In genomic region chr19:18603255-18603957, GRCh38 we compare ENCODE assay signal across 10 cellular contexts. TPM values are rescaled to one million over a fixed set of nuclear protein-coding genes. Genes with fewer than 3 reads are reported as not detected.
DNase-seq lines count a peak whose midpoint lies in the region; ATAC-seq, FAIRE-seq and TF ChIP-seq lines count a peak whose summit lies in the region.
"Had no signal": no experiment of that assay in that cellular context is flagged by ENCODE, and none has a peak within 500 bp of the region (broad histone marks: within the 10 kb centered on the region; RNA-seq: fewer than 3 reads in every experiment).

No MANE protein-coding gene starts in this region.

- H2AFZ ChIP-seq in GM23338 = no peak overlapping the region

- peaks cover 25% of the 10 kb centered on the region for H3K4me1 ChIP-seq in GM23338 (ENCODE audit: insufficient read depth)

- H3K4me3 ChIP-seq in GM23338 = peak overlapping the region; percentile 57

- no peaks in the 10 kb centered on the region for H3K36me3 ChIP-seq in GM23338 (ENCODE audit: insufficient read depth)

- H3K36me3 Mint-ChIP-seq in GM23338 (ENCODE audit: low read depth) = peaks cover 2% of the 10 kb centered on the region; the same call in 1 of the 3 replicates
- H3K36me3 Mint-ChIP-seq in activated naive CD4-positive, alpha-beta T cell treated with anti-CD3 and anti-CD28 coated beads, Interleukin-2, amount 10 ng/mL, durations not matched to agents 7 days and 5 days = no peaks in the 10 kb centered on the region

- 0 out of 2 replicates have a peak, but pooled peaks cover 7% of the 10 kb centered on the region for H4K20me1 ChIP-seq in GM23338 (replicated peaks; ENCODE audit: insufficient read depth)

- peaks cover 79% of the 10 kb centered on the region for H3K27me3 ChIP-seq in GM23338 (ENCODE audit: insufficient read depth)

- H3K27me3 Mint-ChIP-seq in GM23338 (ENCODE audit: insufficient read depth, low read depth, poor library complexity) = peaks cover 73% of the 10 kb centered on the region
- H3K27me3 Mint-ChIP-seq in activated naive CD4-positive, alpha-beta T cell treated with anti-CD3 and anti-CD28 coated beads, Interleukin-2, amount 10 ng/mL, durations not matched to agents 7 days and 5 days = peaks cover 83% of the 10 kb centered on the region

- peaks cover 17% of the 10 kb centered on the region for H3F3A ChIP-seq in GM23338 (replicated peaks; ENCODE audit: low read depth)

- FAIRE-seq in H54 (lab: Jason Lieb, UNC) = no peak

- peak overlapping the region; percentile 96 for H3K4me2 ChIP-seq in GM23338
- H3K4me2 ChIP-seq: KMS-11 had no signal

- H3K27ac Mint-ChIP-seq in GM23338 = no peak overlapping the region
- H3K27ac Mint-ChIP-seq in activated naive CD4-positive, alpha-beta T cell treated with anti-CD3 and anti-CD28 coated beads, Interleukin-2, amount 10 ng/mL, durations not matched to agents 7 days and 5 days = peak overlapping the region; percentile 53

- CTCF ChIA-PET in activated naive CD4-positive, alpha-beta T cell treated with anti-CD3 and anti-CD28 coated beads, Interleukin-2, amount 10 ng/mL, durations not matched to agents 7 days and 5 days (lab: Charles Lee) = interaction anchor here (1.0 to 2.0 kb wide), 2 partner anchors 59 to 134 kb away, joined by 3 to 5 read pairs; no protein-coding TSS in a partner anchor

- H3K4me3 Mint-ChIP-seq in GM23338 = peak overlapping the region; percentile 57
- H3K4me3 Mint-ChIP-seq in activated naive CD4-positive, alpha-beta T cell treated with anti-CD3 and anti-CD28 coated beads, Interleukin-2, amount 10 ng/mL, durations not matched to agents 7 days and 5 days = no peak overlapping the region

- DNase-seq in AG08396 (ENCODE audit: low spot score) (peak; percentile 77), GM23338 (ENCODE audit: low spot score) (peak; percentile 84), iPS-NIHi11 (ENCODE audit: low spot score) (peak; percentile 65), H54 (ENCODE audit: insufficient read length, low spot score) (no peak), GM19240 (ENCODE audit: insufficient read length, low spot score) (no peak), SW480 (ENCODE audit: low spot score) (no peak), NCI-H774 (lab: John Stamatoyannopoulos, UW) (no peak)
- peak; percentile 32 for DNase-seq in activated naive CD4-positive, alpha-beta T cell treated with anti-CD3 and anti-CD28 coated beads, Interleukin-2, amount 10 ng/mL, durations not matched to agents 7 days and 5 days
- DNase-seq: activated CD4-positive, alpha-beta T cell treated with anti-CD3 and anti-CD28 coated beads, Interleukin-2, amount 50 U/mL, for 4 hours had no signal

- H3K79me2 ChIP-seq in GM23338 (replicated peaks; ENCODE audit: insufficient read depth) = no peaks in the 10 kb centered on the region

- no peak for TF ChIP-seq POLR2A in H54 (IDR thresholded peaks at IDR 0.05; ENCODE audit: low read depth, low read length)

- TF ChIP-seq CTCF in GM23338 (conservative IDR thresholded peaks at IDR 0.05; ENCODE audit: low read depth in 2 of 2) = peak; percentile 24 to 44

- no peaks in the 10 kb centered on the region for H3K9me2 ChIP-seq in GM23338 (ENCODE audit: insufficient read depth)

- H3K9me3 Mint-ChIP-seq in GM23338 = no peaks in the 10 kb centered on the region; the same call in 2 of the 3 replicates
- no peaks in the 10 kb centered on the region for H3K9me3 Mint-ChIP-seq in activated naive CD4-positive, alpha-beta T cell treated with anti-CD3 and anti-CD28 coated beads, Interleukin-2, amount 10 ng/mL, durations not matched to agents 7 days and 5 days

- peaks cover 24% of the 10 kb centered on the region for H3K4me1 Mint-ChIP-seq in GM23338
- peaks cover 4% of the 10 kb centered on the region for H3K4me1 Mint-ChIP-seq in activated naive CD4-positive, alpha-beta T cell treated with anti-CD3 and anti-CD28 coated beads, Interleukin-2, amount 10 ng/mL, durations not matched to agents 7 days and 5 days

- peak; percentile 66 for ATAC-seq in GM23338

- no peak overlapping the region for H3K27ac ChIP-seq in GM23338 (ENCODE audit: low read depth)
- H3K27ac ChIP-seq: KMS-11 had no signal

TF ChIP-seq in GM23338, 12 proteins besides CTCF, POLR2A, EP300 and RAD21:
- TF ChIP-seq EZH2phosphoT487 (IDR thresholded peaks at IDR 0.05; ENCODE audit: unreplicated experiment) = no peak
- peak; percentile 55 for TF ChIP-seq EZH2 (IDR thresholded peaks at IDR 0.05; ENCODE audit: low read depth, unreplicated experiment)

RNA-seq across cellular contexts. Expression of gene CRLF1, which starts 3.2 kb away (rescaled TPM):
- 17.1 and 18.1 TPM in 2 replicates for total RNA-seq in GM23338 (2014; rRNA removed; shearing (Covaris generic))
- 19.7 and 22.9 TPM in 2 replicates for polyA plus RNA-seq in GM23338 (2016; fragmentation: Nextera tagmentation; extraction: Ambion mirVana)

RNA-seq across cellular contexts. Expression of gene TMEM59L, which starts 9.3 kb away (rescaled TPM):
- 6.8 and 9.8 TPM in 2 replicates for total RNA-seq in GM23338 (2014; rRNA removed; shearing (Covaris generic))
- 15.7 and 16.2 TPM in 2 replicates for polyA plus RNA-seq in GM23338 (2016; fragmentation: Nextera tagmentation; extraction: Ambion mirVana)

RNA-seq across cellular contexts. Expression of gene REX1BD, which starts 14.8 kb away (rescaled TPM):
- 121 and 124 TPM in 2 replicates for total RNA-seq in GM23338 (2014; rRNA removed; shearing (Covaris generic))
- polyA plus RNA-seq in GM23338 (2016; fragmentation: Nextera tagmentation; extraction: Ambion mirVana) = 135 and 138 TPM in 2 replicates

RNA-seq across cellular contexts. Expression of gene UBA52, which starts 31.7 kb away (rescaled TPM):
- total RNA-seq in GM23338 (2014; rRNA removed; shearing (Covaris generic)) = 627 and 649 TPM in 2 replicates
- 1,301 and 1,361 TPM in 2 replicates for polyA plus RNA-seq in GM23338 (2016; fragmentation: Nextera tagmentation; extraction: Ambion mirVana)

RNA-seq across cellular contexts. Expression of gene KLHL26, which starts 33.4 kb away (rescaled TPM):
- 11.2 and 13.7 TPM in 2 replicates for total RNA-seq in GM23338 (2014; rRNA removed; shearing (Covaris generic))
- polyA plus RNA-seq in GM23338 (2016; fragmentation: Nextera tagmentation; extraction: Ambion mirVana) = 3.6 and 6.4 TPM in 2 replicates

Comparison
In these comparisons a context has a peak if more than half of its experiments do, and no peak if none do; other contexts are left out.
1. DNase-seq: peak in AG08396 (single experiment), GM23338 (single experiment), activated naive CD4-positive, alpha-beta T cell treated with anti-CD3 and anti-CD28 coated beads, Interleukin-2, amount 10 ng/mL, durations not matched to agents 7 days and 5 days (single experiment) and iPS-NIHi11 (single experiment); none in H54 (single experiment), GM19240 (single experiment), SW480 (single experiment) and NCI-H774 (single experiment).